In genomic region chr3:17387108-17387507, GRCh38 we compare ENCODE assay signal across 21 cellular contexts.
"Had no signal": no experiment of that assay in that cellular context is flagged by ENCODE, and none has a peak within 500 bp of the region (broad histone marks: within the 10 kb centered on the region; RNA-seq: fewer than 3 reads in every experiment).

No MANE protein-coding gene starts in this region.

- H3K27ac ChIP-seq: SJSA1, SK-N-MC had no signal

- H3K4me3 ChIP-seq: MG63, SJSA1, SK-N-MC had no signal

- H3K4me1 ChIP-seq: SJSA1 had no signal

- DNase-seq: Karpas-422, KG1, MG63, NCI-H1092, NCI-H1105 treated with DMSO at 0.1 percent for 48 hours, NCI-H1417 treated with DMSO at 0.1 percent for 48 hours, NCI-H146, NCI-H1694 treated with DMSO at 0.1 percent for 48 hours, NCI-H1930, NCI-H2081, NCI-H2107, NCI-H2227 treated with DMSO at 0.1 percent for 48 hours, NCI-H524, NCI-H526 treated with DMSO at 0.1 percent for 48 hours, NCI-H774, Right ventricle myocardium superior, RPMI8226, SIG-M5 had no signal

- FAIRE-seq: RCC 7860 had no signal

- H3K9me3 ChIP-seq: MG63, SJSA1 had no signal

- H3K27me3 ChIP-seq: MG63, SJSA1 had no signal

- H3K36me3 ChIP-seq: MG63, SJSA1 had no signal
